ENCODE assay signal across 19 cellular contexts in the genomic region with DNA sequence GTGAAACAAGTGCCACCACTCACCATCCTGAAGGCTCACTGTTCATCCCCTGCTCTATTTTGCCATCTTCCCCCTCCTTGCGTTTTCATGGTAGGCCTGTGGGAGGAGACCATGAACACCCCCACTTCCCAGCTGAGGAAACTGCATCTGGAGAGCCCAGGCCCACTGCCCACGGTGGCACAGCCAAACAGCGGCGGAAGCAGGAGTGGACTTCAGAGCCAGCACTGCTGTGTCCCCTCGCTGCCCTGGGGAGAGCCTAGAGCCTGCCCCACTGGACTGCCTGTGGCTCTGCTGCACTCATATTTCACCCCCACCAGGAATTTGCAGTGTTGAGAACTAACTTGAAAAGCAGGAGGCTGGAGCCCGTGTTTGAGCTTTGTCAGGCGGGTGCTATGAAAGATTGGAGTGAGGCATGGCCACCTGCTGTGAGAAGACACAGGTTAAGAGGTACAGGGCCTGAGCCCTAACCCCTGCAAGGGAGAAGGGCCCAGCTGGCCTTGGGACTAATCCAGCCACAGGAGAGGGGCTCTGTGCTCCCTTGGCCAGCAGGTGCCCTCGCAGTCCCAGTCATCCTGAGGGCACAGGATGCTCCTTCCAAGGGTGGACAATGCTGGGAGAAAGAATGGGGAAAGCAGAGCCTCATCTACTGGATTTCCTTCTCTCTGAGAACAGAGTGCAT.
DNase-seq lines count a peak whose midpoint lies in the region; ATAC-seq and TF ChIP-seq lines count a peak whose summit lies in the region.
"Had no signal": no experiment of that assay in that cellular context is flagged by ENCODE, and none has a peak within 500 bp of the region (broad histone marks: within the 10 kb centered on the region; RNA-seq: fewer than 3 reads in every experiment).

No MANE protein-coding gene starts in this region.

- H3K4me2 ChIP-seq in IMR-90 (ENCODE audit: low read depth, low read length), result no peak overlapping the region

- H3K4ac ChIP-seq in IMR-90 (ENCODE audit: low read depth, low read length), result peak overlapping the region; percentile 71

- no TSS peak for BruUV-seq in Caco-2 (replicated peaks; lab: Mats Ljungman, UMichigan)
- no TSS peak for BruUV-seq in IMR-90 (replicated peaks; lab: Mats Ljungman, UMichigan)

- dilution Hi-C loops in IMR-90 (cut with HindIII; ENCODE audit: low sequenced_read_pairs, unreplicated experiment), result no loop called here

- no peak overlapping the region for H3K18ac ChIP-seq in IMR-90 (ENCODE audit: low read depth, low read length)

- H3K27me3 ChIP-seq in Caco-2 (replicated peaks; ENCODE audit: control insufficient read depth, insufficient read depth, low read length), result no peaks in the 10 kb centered on the region
- H3K27me3 ChIP-seq in IMR-90 (ENCODE audit: control insufficient read depth, insufficient read depth, low read length), result no peaks in the 10 kb centered on the region
- H3K27me3 ChIP-seq: right lobe of liver, uterus had no signal

- H3K27ac ChIP-seq in IMR-90 (ENCODE audit: insufficient read depth, low read length) (no peak overlapping the region), coronary artery (no peak overlapping the region)
- H3K27ac ChIP-seq: right lobe of liver, SK-N-MC, uterus had no signal

- WGBS in IMR-90 (ENCODE audit: extremely low coverage in 2 of 2, insufficient read length in 1 of 2), 2 experiments, result no CpG with 5 or more reads among the region's 8 CpGs

- H4K8ac ChIP-seq in IMR-90 (ENCODE audit: low read depth in 2 of 2, low read length in 2 of 2), result 0 out of 4 replicates have a peak overlapping the region, but pooled peaks of 1 of the 2 experiments have one; percentile 22

- TF ChIP-seq CTCF in Caco-2 (IDR thresholded peaks at IDR 0.05; ENCODE audit: insufficient read depth in 1 of 2, low read depth in 1 of 2, low read length in 1 of 2, severe bottlenecking in 1 of 2, unreplicated experiment in 1 of 2) (peak; percentile 8 to 54), IMR-90 (conservative IDR thresholded peaks at IDR 0.05; ENCODE audit: low read depth, low read length) (no peak), coronary artery (IDR thresholded peaks at IDR 0.05) (no peak), nephron progenitor cell (IDR thresholded peaks at IDR 0.05) (no peak)

- no peak for TF ChIP-seq POLR2A in IMR-90 (IDR thresholded peaks at IDR 0.05; ENCODE audit: low read depth, low read length)

- peak overlapping the region; percentile 42; the same call in 1 of the 2 replicates for H4K91ac ChIP-seq in IMR-90 (ENCODE audit: insufficient read depth, low read depth, low read length)

- DNase-seq in Caco-2 (peak; percentile 44 to 51), IMR-90 (no peak), coronary artery (ENCODE audit: low spot score) (peak; percentile 58), nephron progenitor cell (no peak), NCI-H1436 treated with DMSO at 0.1 percent for 48 hours (lab: John Stamatoyannopoulos, UW) (no peak), NCI-H2227 (lab: John Stamatoyannopoulos, UW; ENCODE audit: unreplicated experiment) (no peak)
- DNase-seq: CD4-positive, alpha-beta T cell; central memory CD4-positive, alpha-beta T cell; naive thymus-derived CD4-positive, alpha-beta T cell; NCI-H2081 treated with DMSO at 0.1 percent for 48 hours; NK-92 treated with Interleukin-12 subunit alpha and Interleukin-12 subunit beta, amount 100 ng/mL, for 24 hours; stimulated activated CD4-positive, alpha-beta T cell treated with anti-CD3 and anti-CD28 coated beads, Interleukin-4, amount 100 ng/mL, for 4 hours had no signal

- no peak overlapping the region for H2AK9ac ChIP-seq in IMR-90 (replicated peaks; ENCODE audit: low read depth, low read length, poor library complexity)

- H3K27me3 Mint-ChIP-seq in Caco-2 (ENCODE audit: insufficient read depth, unreplicated experiment) (no peaks in the 10 kb centered on the region), nephron progenitor cell (ENCODE audit: low read depth, poor library complexity) (peaks cover 6% of the 10 kb centered on the region)
- H3K27me3 Mint-ChIP-seq: activated naive CD8-positive, alpha-beta T cell; CD4-positive, alpha-beta T cell; naive thymus-derived CD4-positive, alpha-beta T cell; stimulated activated memory B cell treated with anti-CD40 and anti-IgM and Interleukin-4, amounts not matched to agents 10 μg/mL and 1 μg/mL and 100 μg/mL, for 72 hours had no signal

- peak overlapping the region; percentile 66 for H2BK120ac ChIP-seq in IMR-90 (ENCODE audit: low read depth, low read length)

- in situ Hi-C loops in IMR-90 (cut with MboI; ENCODE audit: low sequenced_read_pairs), result no loop called here

- intact Hi-C loops in Caco-2 (cut with micrococcal nuclease; ENCODE audit: unreplicated experiment) (loop anchor here (1.0 kb wide), 1 partner anchor 12 kb away; no protein-coding TSS in a partner anchor), IMR-90 (cut with micrococcal nuclease) (no loop called here)

- H2AFZ ChIP-seq in IMR-90 (replicated peaks; ENCODE audit: low read length, poor library complexity), result no peak overlapping the region

- H2AK5ac ChIP-seq in IMR-90 (ENCODE audit: low read depth, low read length), result peak overlapping the region; percentile 70

- ATAC-seq in IMR-90 (ENCODE audit: low read depth), result peak; percentile 36; the same call in 1 of the 2 replicates
- ATAC-seq in HG03354 (IDR thresholded peaks at IDR 0.05; ENCODE audit: poor library complexity, severe bottlenecking, unreplicated experiment), result no peak
- ATAC-seq: naive thymus-derived CD4-positive, alpha-beta T cell; right lobe of liver; stimulated activated memory B cell treated with anti-CD40 and anti-IgM and Interleukin-4, amounts not matched to agents 10 μg/mL and 1 μg/mL and 100 μg/mL, for 72 hours had no signal

- H4K20me1 ChIP-seq in IMR-90 (ENCODE audit: insufficient read depth, low read length), result no peaks in the 10 kb centered on the region

- CTCF ChIA-PET in Caco-2 (lab: Charles Lee), result interaction anchor here (0.5 to 0.8 kb wide), 2 partner anchors 12 to 708 kb away, joined by 4 read pairs; no protein-coding TSS in a partner anchor
- CTCF ChIA-PET in IMR-90 (lab: Yijun Ruan, JAX), result interaction anchor here (0.6 to 1.1 kb wide), 2 partner anchors 50 to 660 kb away, joined by 3 read pairs; no protein-coding TSS in a partner anchor

- H3K79me1 ChIP-seq in IMR-90 (ENCODE audit: low read depth in 1 of 2, low read length in 2 of 2), result no peaks in the 10 kb centered on the region

- no peaks in the 10 kb centered on the region for H3K9me3 Mint-ChIP-seq in Caco-2 (ENCODE audit: unreplicated experiment)
- peaks cover 3% of the 10 kb centered on the region for H3K9me3 Mint-ChIP-seq in nephron progenitor cell
- H3K9me3 Mint-ChIP-seq: CD4-positive, alpha-beta T cell; naive thymus-derived CD4-positive, alpha-beta T cell; stimulated activated memory B cell treated with anti-CD40 and anti-IgM and Interleukin-4, amounts not matched to agents 10 μg/mL and 1 μg/mL and 100 μg/mL, for 72 hours had no signal

- peak overlapping the region; percentile 68 for H3K14ac ChIP-seq in IMR-90 (replicated peaks; ENCODE audit: low read depth, low read length)

- no peak overlapping the region for H3K56ac ChIP-seq in IMR-90 (ENCODE audit: extremely low read depth, insufficient read depth, low read length)

- H2BK15ac ChIP-seq in IMR-90 (ENCODE audit: low read depth, low read length), result peak overlapping the region; percentile 64; the same call in 1 of the 3 replicates

- H3K9ac ChIP-seq in IMR-90 (ENCODE audit: low read depth, low read length), result no peak overlapping the region

- no peak for TF ChIP-seq RAD21 in IMR-90 (IDR thresholded peaks at IDR 0.05; ENCODE audit: low read length)

- no peak overlapping the region for H3K4me3 Mint-ChIP-seq in Caco-2 (ENCODE audit: unreplicated experiment)
- H3K4me3 Mint-ChIP-seq in nephron progenitor cell, result no peak overlapping the region
- H3K4me3 Mint-ChIP-seq: activated naive CD8-positive, alpha-beta T cell; CD4-positive, alpha-beta T cell; naive thymus-derived CD4-positive, alpha-beta T cell; stimulated activated memory B cell treated with anti-CD40 and anti-IgM and Interleukin-4, amounts not matched to agents 10 μg/mL and 1 μg/mL and 100 μg/mL, for 72 hours had no signal

- no peaks in the 10 kb centered on the region for H3K36me3 ChIP-seq in Caco-2 (ENCODE audit: control insufficient read depth, insufficient read depth, low read length)
- no peaks in the 10 kb centered on the region for H3K36me3 ChIP-seq in IMR-90 (ENCODE audit: control insufficient read depth, insufficient read depth, low read length)
- H3K36me3 ChIP-seq: HAP-1, right lobe of liver, uterus had no signal

- H3K4me1 ChIP-seq in Caco-2 (peaks cover 16% of the 10 kb centered on the region), IMR-90 (ENCODE audit: control insufficient read depth, insufficient read depth, low read length) (no peaks in the 10 kb centered on the region)
- H3K4me1 ChIP-seq: HAP-1, uterus had no signal

- H3K36me3 Mint-ChIP-seq in Caco-2 (ENCODE audit: insufficient read depth, unreplicated experiment) (peaks cover under 1% of the 10 kb centered on the region), nephron progenitor cell (ENCODE audit: low read depth) (peaks cover 5% of the 10 kb centered on the region)
- H3K36me3 Mint-ChIP-seq: activated naive CD8-positive, alpha-beta T cell; stimulated activated memory B cell treated with anti-CD40 and anti-IgM and Interleukin-4, amounts not matched to agents 10 μg/mL and 1 μg/mL and 100 μg/mL, for 72 hours had no signal

- no peak overlapping the region for H3K23ac ChIP-seq in IMR-90 (ENCODE audit: low read depth, low read length)

- peaks cover 7% of the 10 kb centered on the region; the same call in 1 of the 2 replicates for H3K9me1 ChIP-seq in IMR-90 (ENCODE audit: insufficient read depth, low read length)

- H4K5ac ChIP-seq in IMR-90 (ENCODE audit: low read depth, low read length), result no peak overlapping the region

- H3K4me1 Mint-ChIP-seq in Caco-2 (ENCODE audit: low read depth, unreplicated experiment), result peaks cover 18% of the 10 kb centered on the region
- H3K4me1 Mint-ChIP-seq in nephron progenitor cell, result peaks cover 12% of the 10 kb centered on the region
- H3K4me1 Mint-ChIP-seq: stimulated activated memory B cell treated with anti-CD40 and anti-IgM and Interleukin-4, amounts not matched to agents 10 μg/mL and 1 μg/mL and 100 μg/mL, for 72 hours had no signal

- H3K4me3 ChIP-seq in Caco-2 (ENCODE audit: low read depth, low read length), result no peak overlapping the region
- no peak overlapping the region for H3K4me3 ChIP-seq in IMR-90 (ENCODE audit: insufficient read depth, low read depth, low read length)
- H3K4me3 ChIP-seq in coronary artery, result no peak overlapping the region
- H3K4me3 ChIP-seq: HAP-1, right lobe of liver, SK-N-MC, uterus had no signal

- H3K27ac Mint-ChIP-seq in Caco-2 (ENCODE audit: unreplicated experiment) (no peak overlapping the region), nephron progenitor cell (peak overlapping the region; percentile 74)
- H3K27ac Mint-ChIP-seq: activated naive CD8-positive, alpha-beta T cell; CD4-positive, alpha-beta T cell; stimulated activated memory B cell treated with anti-CD40 and anti-IgM and Interleukin-4, amounts not matched to agents 10 μg/mL and 1 μg/mL and 100 μg/mL, for 72 hours had no signal

- H3K9me3 ChIP-seq in Caco-2, result no peaks in the 10 kb centered on the region
- H3K9me3 ChIP-seq in IMR-90 (ENCODE audit: control insufficient read depth, insufficient read depth, low read length), result no peaks in the 10 kb centered on the region
- H3K9me3 ChIP-seq: HAP-1, right lobe of liver, uterus had no signal

- POLR2A ChIA-PET in Caco-2 (lab: Charles Lee) (no interaction called here), IMR-90 (lab: Charles Lee; ENCODE audit: unreplicated experiment) (no interaction called here)

- peak overlapping the region; percentile 81; the same call in 1 of the 2 replicates for H2BK20ac ChIP-seq in IMR-90 (ENCODE audit: low read depth, low read length)

- H2BK5ac ChIP-seq in IMR-90 (ENCODE audit: low read depth, low read length, poor library complexity, severe bottlenecking), result no peak overlapping the region

Comparison
In these comparisons a context has a peak if more than half of its experiments do, and no peak if none do; other contexts are left out.
1. DNase-seq: peak in Caco-2 (2 of 2) and coronary artery (single experiment); none in IMR-90 (single experiment), nephron progenitor cell (single experiment), NCI-H1436 treated with DMSO at 0.1 percent for 48 hours (single experiment) and NCI-H2227 (single experiment).
2. CTCF ChIP-seq: peak in Caco-2 (2 of 2); none in IMR-90 (single experiment), coronary artery (single experiment) and nephron progenitor cell (single experiment).